Comparison of ENCODE assay signal across 8 cellular contexts in genomic region chr1:32291708-32292508, GRCh38. TPM values are rescaled to one million over a fixed set of nuclear protein-coding genes. Genes with fewer than 3 reads are reported as not detected.
DNase-seq lines count a peak whose midpoint lies in the region; ATAC-seq and TF ChIP-seq lines count a peak whose summit lies in the region.

HDAC1 (plus strand) TSS chr1:32292083; CDS start chr1:32292170, 87 bp downstream.

- H3K27me3 ChIP-seq in right atrium auricular region (no peaks in the 10 kb centered on the region), psoas muscle (ENCODE audit: insufficient read depth in 3 of 3, low read length in 2 of 3) (no peaks in the 10 kb centered on the region)

- peak within 1 kb of the TSS; percentile 83 to 91 for H3K4me3 ChIP-seq in right atrium auricular region
- H3K4me3 ChIP-seq in psoas muscle, result peak within 1 kb of the TSS; percentile 78
- H3K4me3 ChIP-seq in urinary bladder (ENCODE audit: low read depth, low read length), result peak within 1 kb of the TSS; percentile 59

- 0 to 1% (median 1%) methylated on average over 57 to 64 of the region's 64 CpGs for WGBS in psoas muscle, 3 donors
- WGBS in urinary bladder, result under 1% methylated on average over 64 of the region's 64 CpGs

- H3K9me3 ChIP-seq in right atrium auricular region, result no peaks in the 10 kb centered on the region
- no peaks in the 10 kb centered on the region for H3K9me3 ChIP-seq in psoas muscle

- intact Hi-C loops in psoas muscle (cut with DNase I), result no loop called here

- DNase-seq in NCI-H187 treated with DMSO at 0.1 percent for 48 hours (lab: John Stamatoyannopoulos, UW) (peak; percentile 53), T-helper 2 cell (peak; percentile 94 to 99 (median 97)), right atrium auricular region (ENCODE audit: low spot score) (peak; percentile 90), psoas muscle (peak; percentile 95 to 98)

- H3K4me1 ChIP-seq in right atrium auricular region (peaks cover 0 to 15% of the 10 kb centered on the region in 2 donors), psoas muscle (no peaks in the 10 kb centered on the region), urinary bladder (ENCODE audit: insufficient read depth) (no peaks in the 10 kb centered on the region)

- peak within 1 kb of the TSS; percentile 70 for H3K27ac ChIP-seq in angular gyrus (ENCODE audit: low read depth, low read length)
- H3K27ac ChIP-seq in right atrium auricular region, result peak within 1 kb of the TSS; percentile 76 to 87
- peak within 1 kb of the TSS; percentile 78 for H3K27ac ChIP-seq in psoas muscle
- H3K27ac ChIP-seq in urinary bladder (ENCODE audit: low read depth), result peak within 1 kb of the TSS; percentile 72

- TF ChIP-seq CTCF in right atrium auricular region (IDR thresholded peaks at IDR 0.05), result no peak
- no peak for TF ChIP-seq CTCF in psoas muscle (IDR thresholded peaks at IDR 0.05)

- H3K36me3 ChIP-seq in right atrium auricular region, result no peaks in the 10 kb centered on the region
- H3K36me3 ChIP-seq in psoas muscle (ENCODE audit: insufficient read depth in 1 of 2, low read depth in 1 of 2), result no peaks in the 10 kb centered on the region
- no peaks in the 10 kb centered on the region for H3K36me3 ChIP-seq in urinary bladder (ENCODE audit: insufficient read depth)

- ATAC-seq in GM18502 (IDR thresholded peaks at IDR 0.05; ENCODE audit: poor library complexity, unreplicated experiment) (peak; percentile 94), HG02943 (IDR thresholded peaks at IDR 0.05; ENCODE audit: low read depth, unreplicated experiment) (peak; percentile 86), psoas muscle (peak; percentile 98 to 100 (median 99))

RNA-seq across cellular contexts. Expression of gene HDAC1, which starts in this region (rescaled TPM):
- 10 to 100 TPM; 21.8 to 28.0 TPM for total RNA-seq in right atrium auricular region
- total RNA-seq in psoas muscle, result 10 to 100 TPM; 11.8 to 17.2 (median 14.6) TPM
- 10 to 100 TPM; 13.8 to 23.1 (median 17.0) TPM for polyA plus RNA-seq in psoas muscle
- total RNA-seq in urinary bladder, result 59.7 TPM
- polyA plus RNA-seq in urinary bladder, result 73.6 TPM

Comparison
In these comparisons a context has a peak if more than half of its experiments do, and no peak if none do; other contexts are left out.
1. Peak in every context shown above with its lines: DNase-seq, ATAC-seq, H3K4me3 ChIP-seq and H3K27ac ChIP-seq.